9 cellular contexts compared by ENCODE assay signal in genomic region chr9:132994410-132995120, GRCh38. TPM values are rescaled to one million over a fixed set of nuclear protein-coding genes. Genes with fewer than 3 reads are reported as not detected.
DNase-seq lines count a peak whose midpoint lies in the region; ATAC-seq and TF ChIP-seq lines count a peak whose summit lies in the region.
"Had no signal": no experiment of that assay in that cellular context is flagged by ENCODE, and none has a peak within 500 bp of the region (broad histone marks: within the 10 kb centered on the region; RNA-seq: fewer than 3 reads in every experiment).

No MANE protein-coding gene starts in this region.

- CTCF ChIA-PET in activated naive CD4-positive, alpha-beta T cell treated with anti-CD3 and anti-CD28 coated beads for 36 hours (lab: Charles Lee), result interaction anchor here (0.6 kb wide), 1 partner anchor 56 kb away, joined by 3 read pairs; no protein-coding TSS in a partner anchor

- H3K4me2 ChIP-seq in OCI-LY3 (ENCODE audit: low read length), result peak overlapping the region; percentile 14; the same call in 1 of the 2 replicates

- no peaks in the 10 kb centered on the region for H3K36me3 Mint-ChIP-seq in activated naive CD4-positive, alpha-beta T cell treated with anti-CD3 and anti-CD28 coated beads, Interleukin-2, amount 50 U/mL, for 72 hours
- no peaks in the 10 kb centered on the region for H3K36me3 Mint-ChIP-seq in activated naive CD4-positive, alpha-beta T cell treated with anti-CD3 and anti-CD28 coated beads for 36 hours (ENCODE audit: low read depth)
- H3K36me3 Mint-ChIP-seq: CD4-positive, CD25-positive, alpha-beta regulatory T cell had no signal

- no peak overlapping the region for H3K4me3 Mint-ChIP-seq in activated naive CD4-positive, alpha-beta T cell treated with anti-CD3 and anti-CD28 coated beads for 36 hours
- H3K4me3 Mint-ChIP-seq: CD4-positive, CD25-positive, alpha-beta regulatory T cell had no signal

- H3K4me1 ChIP-seq in OCI-LY3 (ENCODE audit: low read length), result no peaks in the 10 kb centered on the region

- no peak overlapping the region for H3K9ac ChIP-seq in OCI-LY3 (ENCODE audit: low read length)

- TF ChIP-seq CTCF in OCI-LY3 (IDR thresholded peaks at IDR 0.05; ENCODE audit: low read depth, low read length) (no peak), fibroblast of pulmonary artery (IDR thresholded peaks at IDR 0.05; ENCODE audit: low read length, missing control alignments) (no peak)

- H3K4me3 ChIP-seq in OCI-LY3 (ENCODE audit: low read length) (no peak overlapping the region), fibroblast of pulmonary artery (replicated peaks; ENCODE audit: low read depth, low read length) (no peak overlapping the region)

- H3K9me3 Mint-ChIP-seq in activated naive CD4-positive, alpha-beta T cell treated with anti-CD3 and anti-CD28 coated beads, Interleukin-2, amount 50 U/mL, for 72 hours, result peaks cover 0 to 6% of the 10 kb centered on the region in 2 donors
- H3K9me3 Mint-ChIP-seq in activated naive CD4-positive, alpha-beta T cell treated with anti-CD3 and anti-CD28 coated beads for 36 hours, result no peaks in the 10 kb centered on the region

- peaks cover 63% of the 10 kb centered on the region for H3K27me3 ChIP-seq in OCI-LY3 (ENCODE audit: low read depth, low read length)

- intact Hi-C loops in Right ventricle myocardium superior (cut with DNase I), result no loop called here
- intact Hi-C loops in activated naive CD4-positive, alpha-beta T cell treated with anti-CD3 and anti-CD28 coated beads for 36 hours (cut with micrococcal nuclease), result no loop called here

- no peak overlapping the region for H3K27ac ChIP-seq in OCI-LY3 (ENCODE audit: low read length)

- no peaks in the 10 kb centered on the region for H4K20me1 ChIP-seq in OCI-LY3 (ENCODE audit: insufficient read depth, low read length)

- H3K9me3 ChIP-seq in OCI-LY3 (ENCODE audit: insufficient read depth, low read length), result no peaks in the 10 kb centered on the region

- no peaks in the 10 kb centered on the region for H3K27me3 Mint-ChIP-seq in activated naive CD4-positive, alpha-beta T cell treated with anti-CD3 and anti-CD28 coated beads for 36 hours (ENCODE audit: low read depth)

- peaks cover 5% of the 10 kb centered on the region for H3K4me1 Mint-ChIP-seq in activated naive CD4-positive, alpha-beta T cell treated with anti-CD3 and anti-CD28 coated beads for 36 hours (ENCODE audit: low read depth)

- H3K36me3 ChIP-seq in OCI-LY3 (replicated peaks; ENCODE audit: low read depth, low read length), result no peaks in the 10 kb centered on the region

- DNase-seq in activated naive CD4-positive, alpha-beta T cell treated with anti-CD3 and anti-CD28 coated beads, Interleukin-2, amount 50 U/mL, for 72 hours (ENCODE audit: low spot score in 2 of 2), result no peak
- no peak for DNase-seq in activated naive CD4-positive, alpha-beta T cell treated with Interleukin-2 at 50 U/mL for 16 hours
- DNase-seq in fibroblast of pulmonary artery (ENCODE audit: low read depth) (peak; percentile 58), ureter (ENCODE audit: low spot score) (peak; percentile 68), Right ventricle myocardium superior (no peak)
- DNase-seq in activated naive CD4-positive, alpha-beta T cell treated with anti-CD3 and anti-CD28 coated beads for 36 hours, result no peak
- DNase-seq: CD4-positive, CD25-positive, alpha-beta regulatory T cell had no signal

- H3K79me2 ChIP-seq in OCI-LY3 (ENCODE audit: low read length), result no peaks in the 10 kb centered on the region

- no peak overlapping the region for H2AFZ ChIP-seq in OCI-LY3 (ENCODE audit: low read depth, low read length)

- peak; percentile 33 to 55 for ATAC-seq in activated naive CD4-positive, alpha-beta T cell treated with anti-CD3 and anti-CD28 coated beads, Interleukin-2, amount 50 U/mL, for 72 hours
- ATAC-seq in GM19467 (IDR thresholded peaks at IDR 0.05; ENCODE audit: unreplicated experiment) (no peak), Right ventricle myocardium superior (ENCODE audit: poor library complexity) (no peak)

- H3K27ac Mint-ChIP-seq in activated naive CD4-positive, alpha-beta T cell treated with anti-CD3 and anti-CD28 coated beads, Interleukin-2, amount 50 U/mL, for 72 hours, result peak overlapping the region in 1 of 2 donors; percentile 89
- no peak overlapping the region for H3K27ac Mint-ChIP-seq in activated naive CD4-positive, alpha-beta T cell treated with anti-CD3 and anti-CD28 coated beads for 36 hours

RNA-seq across cellular contexts. Expression of gene GFI1B, which starts 16.1 kb away (rescaled TPM):
- under 1 TPM in 1 of 2 donors, not detected in 1; 0.48 TPM for total RNA-seq in activated naive CD4-positive, alpha-beta T cell treated with anti-CD3 and anti-CD28 coated beads, Interleukin-2, amount 50 U/mL, for 72 hours
- total RNA-seq in ureter (not detected), Right ventricle myocardium superior (not detected)
- total RNA-seq in activated naive CD4-positive, alpha-beta T cell treated with anti-CD3 and anti-CD28 coated beads for 36 hours, result not detected

RNA-seq across cellular contexts. Expression of gene GTF3C5, which starts 36.2 kb away (rescaled TPM):
- 100 to 1,000 TPM; 104 to 194 TPM for total RNA-seq in activated naive CD4-positive, alpha-beta T cell treated with anti-CD3 and anti-CD28 coated beads, Interleukin-2, amount 50 U/mL, for 72 hours
- 60.7 TPM for total RNA-seq in ureter
- 49.0 TPM for total RNA-seq in Right ventricle myocardium superior
- total RNA-seq in activated naive CD4-positive, alpha-beta T cell treated with anti-CD3 and anti-CD28 coated beads for 36 hours, result 100 to 1,000 TPM; 102 to 108 TPM

RNA-seq across cellular contexts. Expression of gene TSC1, which starts 50.1 kb away (rescaled TPM):
- total RNA-seq in activated naive CD4-positive, alpha-beta T cell treated with anti-CD3 and anti-CD28 coated beads, Interleukin-2, amount 50 U/mL, for 72 hours, result 10 to 100 TPM; 38.7 to 43.8 TPM
- total RNA-seq in ureter, result 72.8 TPM
- total RNA-seq in Right ventricle myocardium superior, result 45.9 TPM
- total RNA-seq in activated naive CD4-positive, alpha-beta T cell treated with anti-CD3 and anti-CD28 coated beads for 36 hours, result 10 to 100 TPM; 18.8 to 19.7 TPM

Comparison
In these comparisons a context has a peak if more than half of its experiments do, and no peak if none do; other contexts are left out.
1. ATAC-seq: peak in activated naive CD4-positive, alpha-beta T cell treated with anti-CD3 and anti-CD28 coated beads, Interleukin-2, amount 50 U/mL, for 72 hours (2 of 2); none in GM19467 (single experiment) and Right ventricle myocardium superior (single experiment).
2. DNase-seq: peak in fibroblast of pulmonary artery (single experiment) and ureter (single experiment); none in activated naive CD4-positive, alpha-beta T cell treated with anti-CD3 and anti-CD28 coated beads, Interleukin-2, amount 50 U/mL, for 72 hours (0 of 2), activated naive CD4-positive, alpha-beta T cell treated with Interleukin-2 at 50 U/mL for 16 hours (single experiment), Right ventricle myocardium superior (single experiment) and activated naive CD4-positive, alpha-beta T cell treated with anti-CD3 and anti-CD28 coated beads for 36 hours (single experiment).